Comparison of ENCODE assay signal across 20 cellular contexts in genomic region chr9:128163027-128163515, GRCh38. TPM values are rescaled to one million over a fixed set of nuclear protein-coding genes. Genes with fewer than 3 reads are reported as not detected.
A peak's percentile ranks its signal among the peaks of the same experiment; 100 is the strongest.
DNase-seq lines count a peak whose midpoint lies in the region; ATAC-seq, FAIRE-seq and TF ChIP-seq lines count a peak whose summit lies in the region.
"Had no signal": no experiment of that assay in that cellular context is flagged by ENCODE, and none has a peak within 500 bp of the region (broad histone marks: within the 10 kb centered on the region; RNA-seq: fewer than 3 reads in every experiment).

No MANE protein-coding gene starts in this region.

- H3K79me2 ChIP-seq in K562 (ENCODE audit: control insufficient read depth, insufficient read depth, low read length) (peaks cover 27% of the 10 kb centered on the region), osteoblast (ENCODE audit: insufficient read depth, low read length) (peaks cover 19% of the 10 kb centered on the region)

- no peak for TF ChIP-seq RAD21 in K562 (CRISPR knock-in tag; conservative IDR thresholded peaks at IDR 0.05 in 1 of 2, IDR thresholded peaks at IDR 0.05 in 1 of 2)

- H3K36me3 ChIP-seq in K562 (ENCODE audit: control insufficient read depth, insufficient read depth, low read length) (peaks cover 58% of the 10 kb centered on the region), osteoblast (ENCODE audit: insufficient read depth, low read length) (peaks cover 33% of the 10 kb centered on the region)

- no peak for ATAC-seq in K562
- ATAC-seq: CD8-positive, alpha-beta T cell had no signal

- no peak for TF ChIP-seq POLR2A in K562 (conservative IDR thresholded peaks at IDR 0.05)

- H3K27me3 Mint-ChIP-seq in activated T-cell treated with anti-CD3 and anti-CD28 coated beads, Interleukin-2, amount 50 U/mL, for 24 hours: no peaks in the 10 kb centered on the region

- intact Hi-C loops in K562 (cut with micrococcal nuclease): loop anchor here (5.0 kb wide), 1 partner anchor 44 kb away; no protein-coding TSS in a partner anchor

- in situ Hi-C loops in K562 (cut with MboI): no loop called here
- in situ Hi-C loops in G401 (cut with HindIII; ENCODE audit: low sequenced_read_pairs): no loop called here

- no peak overlapping the region for H3K4me3 Mint-ChIP-seq in activated T-cell treated with anti-CD3 and anti-CD28 coated beads, Interleukin-2, amount 50 U/mL, for 24 hours
- H3K4me3 Mint-ChIP-seq: CD8-positive, alpha-beta T cell had no signal

- H3K9me1 ChIP-seq in K562 (ENCODE audit: control insufficient read depth, insufficient read depth, low read length): no peaks in the 10 kb centered on the region

- H3K27ac Mint-ChIP-seq in activated T-cell treated with anti-CD3 and anti-CD28 coated beads, Interleukin-2, amount 50 U/mL, for 24 hours: peak overlapping the region; percentile 70
- H3K27ac Mint-ChIP-seq: CD8-positive, alpha-beta T cell had no signal

- no peak for TF ChIP-seq CTCF in K562 (IDR thresholded peaks at IDR 0.05 in 2 of 3, conservative IDR thresholded peaks at IDR 0.05 in 1 of 3; ENCODE audit: insufficient read depth in 2 of 3, low read depth in 1 of 3, low read length in 3 of 3)
- TF ChIP-seq CTCF in osteoblast (IDR thresholded peaks at IDR 0.05; ENCODE audit: extremely low read depth, low read depth, low read length): no peak

- DNase-seq in activated T-cell treated with anti-CD3 and anti-CD28 coated beads, Interleukin-2, amount 50 U/mL, for 24 hours: no peak
- no peak for DNase-seq in activated T-cell treated with anti-CD3 and anti-CD28 coated beads, Interleukin-2, amount 50 U/mL, for 1 hour
- DNase-seq in K562 (ENCODE audit: extremely low read depth in 1 of 4, low spot score in 3 of 4) (no peak), osteoblast (ENCODE audit: insufficient read length, low spot score, missing footprints) (peak; percentile 62), NCI-H1105 (lab: John Stamatoyannopoulos, UW) (no peak), G401 (ENCODE audit: low spot score) (no peak)
- DNase-seq: BE2C; CD8-positive, alpha-beta T cell; DND-41; GDM1; GM23248; HCEC 1CT; MV-4-11; NCI-H1436; NCI-H2029; NCI-H2171; NCI-H446; NK-92 treated with Interleukin-12 subunit alpha and Interleukin-12 subunit beta, amount 100 ng/mL, for 24 hours had no signal

- 88% methylated on average over 6 of the region's 6 CpGs for WGBS in K562 (ENCODE audit: insufficient coverage, low coverage, missing lambda C conversion rate)

- H3K4me3 ChIP-seq in K562 (no peak overlapping the region), osteoblast (ENCODE audit: insufficient read depth, low read length) (no peak overlapping the region)
- H3K4me3 ChIP-seq: GM23248 had no signal

- H3K4me2 ChIP-seq in K562 (ENCODE audit: insufficient read depth, low read length): no peak overlapping the region
- H3K4me2 ChIP-seq in osteoblast (ENCODE audit: insufficient read depth, low read length): no peak overlapping the region

- peaks cover 18% of the 10 kb centered on the region; the same call in 1 of the 2 replicates for H4K20me1 ChIP-seq in K562 (replicated peaks; ENCODE audit: control insufficient read depth, insufficient read depth, low read length)
- peaks cover 33% of the 10 kb centered on the region for H4K20me1 ChIP-seq in osteoblast (ENCODE audit: insufficient read depth, low read length)

- CTCF ChIA-PET in K562 (lab: Yijun Ruan, JAX; ENCODE audit: low intra/inter-chr PET ratio): no interaction called here

- H3K27me3 ChIP-seq in K562 (ENCODE audit: control insufficient read depth in 2 of 2, insufficient read depth in 2 of 2, low read length in 2 of 2) (no peaks in the 10 kb centered on the region), osteoblast (ENCODE audit: insufficient read depth, low read length) (no peaks in the 10 kb centered on the region)
- H3K27me3 ChIP-seq: BE2C had no signal

- H3K27ac ChIP-seq in K562 (ENCODE audit: extremely low read depth, low read depth, low read length): no peak overlapping the region
- no peak overlapping the region for H3K27ac ChIP-seq in osteoblast (ENCODE audit: low read depth, low read length)
- H3K27ac ChIP-seq: GM23248 had no signal

- no peak for TF ChIP-seq EP300 in K562 (IDR thresholded peaks at IDR 0.05; ENCODE audit: low read length)

- H3K36me3 Mint-ChIP-seq in activated T-cell treated with anti-CD3 and anti-CD28 coated beads, Interleukin-2, amount 50 U/mL, for 24 hours (ENCODE audit: low read depth): peaks cover 69% of the 10 kb centered on the region

- H3K9me3 Mint-ChIP-seq in activated T-cell treated with anti-CD3 and anti-CD28 coated beads, Interleukin-2, amount 50 U/mL, for 24 hours: no peaks in the 10 kb centered on the region
- H3K9me3 Mint-ChIP-seq: CD8-positive, alpha-beta T cell had no signal

- H3K4me1 ChIP-seq in K562 (replicated peaks in 1 of 2; ENCODE audit: control insufficient read depth in 2 of 2, insufficient read depth in 2 of 2, low read length in 2 of 2) (peaks cover 10 to 50% of the 10 kb centered on the region in 2 experiments), osteoblast (ENCODE audit: insufficient read depth, low read length) (peaks cover 19% of the 10 kb centered on the region)

- H3K4me1 Mint-ChIP-seq in activated T-cell treated with anti-CD3 and anti-CD28 coated beads, Interleukin-2, amount 50 U/mL, for 24 hours (ENCODE audit: low read depth): peaks cover 24% of the 10 kb centered on the region

- H3K9me3 ChIP-seq in K562 (replicated peaks; ENCODE audit: control insufficient read depth, insufficient read depth, low read depth, low read length) (no peaks in the 10 kb centered on the region), osteoblast (ENCODE audit: low read depth, low read length) (no peaks in the 10 kb centered on the region)
- H3K9me3 ChIP-seq: BE2C had no signal

- no TSS peak for BruUV-seq in K562 (replicated peaks; lab: Mats Ljungman, UMichigan)

- POLR2A ChIA-PET in K562 (lab: Yijun Ruan, JAX): interaction anchor here (4.8 to 11.0 kb wide), 2 partner anchors 12 kb away, joined by 37 to 155 read pairs; no protein-coding TSS in a partner anchor

- FAIRE-seq in K562 (lab: Jason Lieb, UNC): no peak
- FAIRE-seq: GM12892 had no signal

- H3K9ac ChIP-seq in K562 (ENCODE audit: insufficient read depth in 1 of 2, low read depth in 2 of 2, low read length in 2 of 2): peak overlapping the region in 1 of 2 experiments; percentile 75; a peak in 2 of 4 replicates
- H3K9ac ChIP-seq: GM23248 had no signal

- H2AFZ ChIP-seq in K562 (ENCODE audit: low read depth, low read length): no peak overlapping the region
- no peak overlapping the region for H2AFZ ChIP-seq in osteoblast (ENCODE audit: low read length)
- H2AFZ ChIP-seq: GM23248 had no signal

RNA-seq across cellular contexts. Expression of gene BBLN, which starts 3.0 kb away (rescaled TPM):
- 24.5 and 53.9 TPM in 2 replicates for total RNA-seq in K562 (2011; cell fraction: chromatin; rRNA removed; ENCODE audit: low replicate concordance)
- 72.0 and 78.0 TPM in 2 replicates for total RNA-seq in K562 (2011; cell fraction: nucleolus; rRNA removed)
- total RNA-seq in K562 (2011; cell fraction: nucleoplasm; rRNA removed): 65.8 and 106 TPM in 2 replicates
- total RNA-seq in K562 (2014; rRNA removed): 331 and 433 TPM in 2 replicates
- total RNA-seq in K562 (2014; rRNA removed; fragmentation: Illumina TruSeq; extraction: Trizol): 11.5 and 11.9 TPM in 2 replicates
- 109 and 123 TPM in 2 replicates for total RNA-seq in K562 (2015; rRNA removed; fragmentation: Illumina TruSeq; extraction: Trizol)
- 172 and 177 TPM in 2 replicates for total RNA-seq in K562 (2021)
- 87.1 and 125 TPM in 2 replicates for polyA plus RNA-seq in K562 (2011; rRNA removed)
- polyA plus RNA-seq in K562 (2011; cell fraction: cytosol; rRNA removed): 256 and 738 TPM in 2 replicates
- polyA plus RNA-seq in K562 (2011; cell fraction: nucleus; rRNA removed): 139 and 249 TPM in 2 replicates
- 180 and 393 TPM in 2 replicates for polyA plus RNA-seq in K562 (2012)
- 30.1 and 181 TPM in 2 replicates for polyA plus RNA-seq in K562 (2014; fragmentation: Illumina TruSeq; extraction: Trizol)
- 10 to 100 TPM in 1 of 2 experiments, 1 to 10 TPM in 1; 4.2 to 13.7 TPM for polyA plus RNA-seq in K562 (2014; fragmentation: Nextera tagmentation; extraction: Ambion mirVana)
- 191 and 213 TPM in 2 replicates for polyA plus RNA-seq in K562 (2014; rRNA removed)
- polyA minus RNA-seq in K562 (2011; rRNA and poly(A)+ RNA removed): 19.8 and 21.1 TPM in 2 replicates
- polyA minus RNA-seq in K562 (2011; cell fraction: cytosol; rRNA and poly(A)+ RNA removed): 74.5 and 112 TPM in 2 replicates
- 29.6 and 47.0 TPM in 2 replicates for polyA minus RNA-seq in K562 (2011; cell fraction: nucleus; rRNA and poly(A)+ RNA removed)
- 24.5 and 33.3 TPM in 2 replicates for total RNA-seq in osteoblast
- total RNA-seq in G401 (2014; rRNA removed; shearing (Covaris generic)): 121 and 125 TPM in 2 replicates

RNA-seq across cellular contexts. Expression of gene LCN2, which starts 13.8 kb away (rescaled TPM):
- total RNA-seq in K562 (2011; cell fraction: chromatin; rRNA removed; ENCODE audit: low replicate concordance): 0.58 and 2.0 TPM in 2 replicates
- 1.1 and 1.3 TPM in 2 replicates for total RNA-seq in K562 (2011; cell fraction: nucleolus; rRNA removed)
- total RNA-seq in K562 (2011; cell fraction: nucleoplasm; rRNA removed): 1.7 TPM in 1 of 2 replicates, not detected in the other
- total RNA-seq in K562 (2014; rRNA removed) (0.20 and 0.54 TPM in 2 replicates), K562 (2014; rRNA removed; fragmentation: Illumina TruSeq; extraction: Trizol) (0.47 TPM in 1 of 2 replicates, not detected in the other), K562 (2015; rRNA removed; fragmentation: Illumina TruSeq; extraction: Trizol) (not detected in 2 replicates), K562 (2021) (0.40 and 0.72 TPM in 2 replicates), osteoblast (not detected in 2 replicates)
- polyA plus RNA-seq in K562 (2011; rRNA removed) (0.60 and 1.2 TPM in 2 replicates), K562 (2014; fragmentation: Illumina TruSeq; extraction: Trizol) (0.22 and 1.0 TPM in 2 replicates), K562 (2014; fragmentation: Nextera tagmentation; extraction: Ambion mirVana) (under 1 TPM; 0.10 to 0.11 TPM), K562 (2014; rRNA removed) (0.21 and 0.65 TPM in 2 replicates)
- 0.40 and 0.69 TPM in 2 replicates for polyA plus RNA-seq in K562 (2011; cell fraction: cytosol; rRNA removed)
- polyA plus RNA-seq in K562 (2011; cell fraction: nucleus; rRNA removed): 3.3 and 4.8 TPM in 2 replicates
- 0.16 and 0.37 TPM in 2 replicates for polyA plus RNA-seq in K562 (2012)
- polyA minus RNA-seq in K562 (2011; rRNA and poly(A)+ RNA removed): 1.2 and 1.4 TPM in 2 replicates
- not detected in 2 replicates for polyA minus RNA-seq in K562 (2011; cell fraction: cytosol; rRNA and poly(A)+ RNA removed)
- not detected in 2 replicates for polyA minus RNA-seq in K562 (2011; cell fraction: nucleus; rRNA and poly(A)+ RNA removed)
- 13.5 TPM in 1 of 2 replicates, not detected in the other for total RNA-seq in G401 (2014; rRNA removed; shearing (Covaris generic))
- total RNA-seq: CD8-positive, alpha-beta T cell; GM23248; OCI-LY7 had no signal
- polyA plus RNA-seq: GM23248 had no signal

RNA-seq across cellular contexts. Expression of gene CIZ1, which starts 28.3 kb away (rescaled TPM):
- total RNA-seq in K562 (2011; cell fraction: chromatin; rRNA removed; ENCODE audit: low replicate concordance): 263 and 434 TPM in 2 replicates
- total RNA-seq in K562 (2011; cell fraction: nucleolus; rRNA removed): 204 and 208 TPM in 2 replicates
- 222 and 230 TPM in 2 replicates for total RNA-seq in K562 (2011; cell fraction: nucleoplasm; rRNA removed)
- total RNA-seq in K562 (2014; rRNA removed): 127 and 164 TPM in 2 replicates
- total RNA-seq in K562 (2014; rRNA removed; fragmentation: Illumina TruSeq; extraction: Trizol): 55.4 and 57.1 TPM in 2 replicates
- 83.7 and 87.8 TPM in 2 replicates for total RNA-seq in K562 (2015; rRNA removed; fragmentation: Illumina TruSeq; extraction: Trizol)
- total RNA-seq in K562 (2021): 329 and 330 TPM in 2 replicates
- polyA plus RNA-seq in K562 (2011; rRNA removed): 82.1 and 168 TPM in 2 replicates
- 139 and 188 TPM in 2 replicates for polyA plus RNA-seq in K562 (2011; cell fraction: cytosol; rRNA removed)
- 284 and 400 TPM in 2 replicates for polyA plus RNA-seq in K562 (2011; cell fraction: nucleus; rRNA removed)
- 220 and 374 TPM in 2 replicates for polyA plus RNA-seq in K562 (2012)
- 244 and 291 TPM in 2 replicates for polyA plus RNA-seq in K562 (2014; fragmentation: Illumina TruSeq; extraction: Trizol)
- 10 to 100 TPM in 1 of 2 experiments, 1 to 10 TPM in 1; 6.6 to 12.6 TPM for polyA plus RNA-seq in K562 (2014; fragmentation: Nextera tagmentation; extraction: Ambion mirVana)
- 161 and 175 TPM in 2 replicates for polyA plus RNA-seq in K562 (2014; rRNA removed)
- polyA minus RNA-seq in K562 (2011; rRNA and poly(A)+ RNA removed): 76.1 and 76.4 TPM in 2 replicates
- 115 and 157 TPM in 2 replicates for polyA minus RNA-seq in K562 (2011; cell fraction: cytosol; rRNA and poly(A)+ RNA removed)
- polyA minus RNA-seq in K562 (2011; cell fraction: nucleus; rRNA and poly(A)+ RNA removed): 42.3 and 58.8 TPM in 2 replicates
- 33.7 and 40.1 TPM in 2 replicates for total RNA-seq in osteoblast
- total RNA-seq in G401 (2014; rRNA removed; shearing (Covaris generic)): 13.7 and 17.5 TPM in 2 replicates

RNA-seq across cellular contexts. Expression of gene PTGES2, which starts 35.5 kb away (rescaled TPM):
- 91.2 and 285 TPM in 2 replicates for total RNA-seq in K562 (2011; cell fraction: chromatin; rRNA removed; ENCODE audit: low replicate concordance)
- total RNA-seq in K562 (2011; cell fraction: nucleolus; rRNA removed): 223 and 287 TPM in 2 replicates
- total RNA-seq in K562 (2011; cell fraction: nucleoplasm; rRNA removed): 132 and 134 TPM in 2 replicates
- total RNA-seq in K562 (2014; rRNA removed) (196 and 257 TPM in 2 replicates), K562 (2014; rRNA removed; fragmentation: Illumina TruSeq; extraction: Trizol) (34.3 and 50.3 TPM in 2 replicates), K562 (2015; rRNA removed; fragmentation: Illumina TruSeq; extraction: Trizol) (98.9 and 102 TPM in 2 replicates), K562 (2021) (135 and 137 TPM in 2 replicates), osteoblast (42.7 and 50.3 TPM in 2 replicates)
- polyA plus RNA-seq in K562 (2011; rRNA removed) (90.1 and 106 TPM in 2 replicates), K562 (2014; fragmentation: Illumina TruSeq; extraction: Trizol) (89.2 and 128 TPM in 2 replicates), K562 (2014; fragmentation: Nextera tagmentation; extraction: Ambion mirVana) (1 to 10 TPM; 2.4 to 6.2 TPM), K562 (2014; rRNA removed) (128 and 149 TPM in 2 replicates)
- 92.2 and 177 TPM in 2 replicates for polyA plus RNA-seq in K562 (2011; cell fraction: cytosol; rRNA removed)
- 244 and 370 TPM in 2 replicates for polyA plus RNA-seq in K562 (2011; cell fraction: nucleus; rRNA removed)
- polyA plus RNA-seq in K562 (2012): 94.0 and 96.2 TPM in 2 replicates
- polyA minus RNA-seq in K562 (2011; rRNA and poly(A)+ RNA removed): 49.5 and 74.8 TPM in 2 replicates
- polyA minus RNA-seq in K562 (2011; cell fraction: cytosol; rRNA and poly(A)+ RNA removed): 57.2 and 75.5 TPM in 2 replicates
- 73.1 and 77.3 TPM in 2 replicates for polyA minus RNA-seq in K562 (2011; cell fraction: nucleus; rRNA and poly(A)+ RNA removed)
- total RNA-seq in G401 (2014; rRNA removed; shearing (Covaris generic)): 85.7 and 122 TPM in 2 replicates

RNA-seq across cellular contexts. Expression of gene DNM1, which starts 40.1 kb away (rescaled TPM):
- 88.0 and 181 TPM in 2 replicates for total RNA-seq in K562 (2011; cell fraction: chromatin; rRNA removed; ENCODE audit: low replicate concordance)
- total RNA-seq in K562 (2011; cell fraction: nucleolus; rRNA removed): 88.4 and 99.1 TPM in 2 replicates
- 92.3 and 124 TPM in 2 replicates for total RNA-seq in K562 (2011; cell fraction: nucleoplasm; rRNA removed)
- total RNA-seq in K562 (2014; rRNA removed) (6.6 and 7.9 TPM in 2 replicates), K562 (2014; rRNA removed; fragmentation: Illumina TruSeq; extraction: Trizol) (4.5 and 5.2 TPM in 2 replicates), K562 (2015; rRNA removed; fragmentation: Illumina TruSeq; extraction: Trizol) (8.4 and 9.1 TPM in 2 replicates), K562 (2021) (20.7 and 23.1 TPM in 2 replicates), osteoblast (3.6 and 6.5 TPM in 2 replicates)
- polyA plus RNA-seq in K562 (2011; rRNA removed) (9.5 and 33.1 TPM in 2 replicates), K562 (2014; fragmentation: Illumina TruSeq; extraction: Trizol) (10.0 and 15.5 TPM in 2 replicates), K562 (2014; fragmentation: Nextera tagmentation; extraction: Ambion mirVana) (under 1 TPM; 0.39 to 0.58 TPM), K562 (2014; rRNA removed) (17.6 TPM in 2 replicates)
- 7.7 and 11.1 TPM in 2 replicates for polyA plus RNA-seq in K562 (2011; cell fraction: cytosol; rRNA removed)
- polyA plus RNA-seq in K562 (2011; cell fraction: nucleus; rRNA removed): 108 and 126 TPM in 2 replicates
- polyA plus RNA-seq in K562 (2012): 15.9 and 25.7 TPM in 2 replicates
- polyA minus RNA-seq in K562 (2011; rRNA and poly(A)+ RNA removed): 19.1 and 29.6 TPM in 2 replicates
- polyA minus RNA-seq in K562 (2011; cell fraction: cytosol; rRNA and poly(A)+ RNA removed): 6.7 and 22.4 TPM in 2 replicates
- polyA minus RNA-seq in K562 (2011; cell fraction: nucleus; rRNA and poly(A)+ RNA removed): 55.2 and 137 TPM in 2 replicates
- total RNA-seq in G401 (2014; rRNA removed; shearing (Covaris generic)): 5.5 and 6.1 TPM in 2 replicates
